In genomic region chr10:73076361-73077183, GRCh38 we compare ENCODE assay signal across 8 cellular contexts. TPM values are rescaled to one million over a fixed set of nuclear protein-coding genes. Genes with fewer than 3 reads are reported as not detected.
A peak's percentile ranks its signal among the peaks of the same experiment; 100 is the strongest.
DNase-seq lines count a peak whose midpoint lies in the region; ATAC-seq lines count a peak whose summit lies in the region.

No MANE protein-coding gene starts in this region.

- peak in 10 of 14 donors; percentile 6 to 85 (median 47) for DNase-seq in C1 segment of cervical spinal cord (lab: John Stamatoyannopoulos, UW)
- DNase-seq in NOMO-1 (lab: John Stamatoyannopoulos, UW; ENCODE audit: unreplicated experiment in 2 of 2), result peak; percentile 15 to 52
- peak; percentile 80 for DNase-seq in mucosa of gallbladder (ENCODE audit: low spot score)
- DNase-seq in foreskin melanocyte, result no peak
- no peak for DNase-seq in COR-L47 (lab: John Stamatoyannopoulos, UW)

- peak overlapping the region; percentile 78 for H3K27ac ChIP-seq in cingulate gyrus (ENCODE audit: low read depth, low read length)

- ATAC-seq in HG02840 (IDR thresholded peaks at IDR 0.05; ENCODE audit: low FRiP score, unreplicated experiment) (no peak), GM19324 (IDR thresholded peaks at IDR 0.05; ENCODE audit: low FRiP score, unreplicated experiment) (no peak)

RNA-seq across cellular contexts. Expression of gene P4HA1, which starts 20.1 kb away (rescaled TPM):
- 67.5 TPM for total RNA-seq in mucosa of gallbladder

RNA-seq across cellular contexts. Expression of gene NUDT13, which starts 33.7 kb away (rescaled TPM):
- 2.7 TPM for total RNA-seq in mucosa of gallbladder

Comparison
In these comparisons a context has a peak if more than half of its experiments do, and no peak if none do; other contexts are left out.
1. DNase-seq: peak in C1 segment of cervical spinal cord (10 of 14), NOMO-1 (2 of 2) and mucosa of gallbladder (single experiment); none in foreskin melanocyte (single experiment) and COR-L47 (single experiment).